ENCODE assay signal across 8 cellular contexts in the genomic region with DNA sequence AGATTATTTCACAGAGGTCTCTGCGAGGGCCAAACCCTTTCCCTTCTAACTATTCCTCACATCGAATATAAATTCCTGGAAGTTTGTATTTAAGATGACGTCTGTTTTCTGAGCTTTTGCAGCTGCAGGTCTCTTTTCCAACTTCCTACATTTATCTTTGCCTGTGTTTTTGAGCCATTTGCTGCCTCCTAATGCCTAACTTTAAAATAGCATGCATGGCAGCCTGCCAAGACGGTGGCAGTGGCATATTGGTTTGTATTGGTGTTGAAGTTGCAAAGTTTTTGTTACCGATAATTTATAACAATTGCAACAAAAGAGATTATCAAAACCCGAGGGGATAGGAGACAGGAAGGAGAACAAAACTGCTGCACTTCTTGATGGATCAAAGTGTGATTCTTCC.
A peak's percentile ranks its signal among the peaks of the same experiment; 100 is the strongest.
DNase-seq lines count a peak whose midpoint lies in the region; ATAC-seq, FAIRE-seq and TF ChIP-seq lines count a peak whose summit lies in the region.

No MANE protein-coding gene starts in this region.

- ATAC-seq in GM18505 (IDR thresholded peaks at IDR 0.05; ENCODE audit: unreplicated experiment) (peak; percentile 64), RWPE2 (ENCODE audit: low read depth) (no peak), lower lobe of right lung (peak in 1 of 2 donors; percentile 53)

- H3K36me3 Mint-ChIP-seq in chondrocyte (ENCODE audit: low read depth), result no peaks in the 10 kb centered on the region

- TF ChIP-seq CTCF in Loucy (conservative IDR thresholded peaks at IDR 0.05; ENCODE audit: low read length), result peak; percentile 65
- peak; percentile 63 for TF ChIP-seq CTCF in RWPE2 (IDR thresholded peaks at IDR 0.05; ENCODE audit: poor library complexity, severe bottlenecking)
- TF ChIP-seq CTCF in chondrocyte (IDR thresholded peaks at IDR 0.05), result peak; percentile 83
- TF ChIP-seq CTCF in lower lobe of right lung (IDR thresholded peaks at IDR 0.05), result peak; percentile 56
- no peak for TF ChIP-seq CTCF in vagina (IDR thresholded peaks at IDR 0.05)

- DNase-seq in RWPE2 (ENCODE audit: low spot score) (no peak), chondrocyte (ENCODE audit: low spot score) (no peak), lower lobe of right lung (peak; percentile 54), stromal cell of bone marrow (ENCODE audit: low read depth) (peak; percentile 29), vagina (ENCODE audit: extremely low spot score in 2 of 2) (no peak)

- H3K4me2 ChIP-seq in Loucy (ENCODE audit: low read depth, low read length, poor library complexity, severe bottlenecking), result no peak overlapping the region

- H3K36me3 ChIP-seq in Loucy (ENCODE audit: insufficient read depth, low read length) (no peaks in the 10 kb centered on the region), RWPE2 (ENCODE audit: low read depth) (no peaks in the 10 kb centered on the region), lower lobe of right lung (no peaks in the 10 kb centered on the region), vagina (no peaks in the 10 kb centered on the region)

- H3K4me3 ChIP-seq in Loucy (ENCODE audit: low read length, poor library complexity, severe bottlenecking), result no peak overlapping the region
- no peak overlapping the region for H3K4me3 ChIP-seq in RWPE2 (ENCODE audit: severe bottlenecking)
- H3K4me3 ChIP-seq in lower lobe of right lung, result no peak overlapping the region
- no peak overlapping the region for H3K4me3 ChIP-seq in vagina

- no peaks in the 10 kb centered on the region for H3K27me3 ChIP-seq in Loucy (ENCODE audit: insufficient read depth, low read length, poor library complexity, severe bottlenecking)
- H3K27me3 ChIP-seq in RWPE2 (ENCODE audit: insufficient read depth, poor library complexity, severe bottlenecking), result no peaks in the 10 kb centered on the region
- H3K27me3 ChIP-seq in lower lobe of right lung (ENCODE audit: low read depth), result no peaks in the 10 kb centered on the region
- H3K27me3 ChIP-seq in vagina, result no peaks in the 10 kb centered on the region

- intact Hi-C loops in lower lobe of right lung (cut with DNase I) (no loop called here), vagina (cut with DNase I) (no loop called here)

- H3K27me3 Mint-ChIP-seq in chondrocyte (ENCODE audit: low read depth), result peaks cover 18% of the 10 kb centered on the region

- no peaks in the 10 kb centered on the region for H3F3A ChIP-seq in Loucy (ENCODE audit: low read depth)

- no peak overlapping the region for H3K27ac ChIP-seq in RWPE2 (ENCODE audit: poor library complexity, severe bottlenecking)
- no peak overlapping the region for H3K27ac ChIP-seq in lower lobe of right lung
- H3K27ac ChIP-seq in vagina, result no peak overlapping the region

- no peaks in the 10 kb centered on the region for H3K79me2 ChIP-seq in Loucy (ENCODE audit: insufficient read depth, low read length)

- H3K9ac ChIP-seq in Loucy (ENCODE audit: low read depth, low read length, poor library complexity, severe bottlenecking), result no peak overlapping the region

- H4K20me1 ChIP-seq in Loucy (ENCODE audit: insufficient read depth, low read length, poor library complexity, severe bottlenecking), result no peaks in the 10 kb centered on the region

- no peak overlapping the region for H3K4me3 Mint-ChIP-seq in chondrocyte (ENCODE audit: unreplicated experiment)

- no peaks in the 10 kb centered on the region for H3K9me2 ChIP-seq in Loucy (replicated peaks; ENCODE audit: low read depth, low read length)

- TF ChIP-seq POLR2A in GM18505 (IDR thresholded peaks at IDR 0.05; ENCODE audit: borderline replicate concordance, extremely low read depth, insufficient read depth, insufficient read length) (no peak), vagina (IDR thresholded peaks at IDR 0.05) (no peak)

- no peaks in the 10 kb centered on the region for H3K4me1 Mint-ChIP-seq in chondrocyte (ENCODE audit: low read depth)

- no peak overlapping the region for H3K27ac Mint-ChIP-seq in chondrocyte (ENCODE audit: unreplicated experiment)

- H3K9me3 Mint-ChIP-seq in chondrocyte (ENCODE audit: low read depth), result no peaks in the 10 kb centered on the region

- no peaks in the 10 kb centered on the region for H3K9me3 ChIP-seq in Loucy (ENCODE audit: insufficient read depth, low read depth, low read length)
- H3K9me3 ChIP-seq in RWPE2 (ENCODE audit: severe bottlenecking), result no peaks in the 10 kb centered on the region
- H3K9me3 ChIP-seq in lower lobe of right lung, result no peaks in the 10 kb centered on the region
- no peaks in the 10 kb centered on the region for H3K9me3 ChIP-seq in vagina

- peak; percentile 67 for FAIRE-seq in A204.1 (lab: Jason Lieb, UNC)

- no peaks in the 10 kb centered on the region for H3K4me1 ChIP-seq in Loucy (ENCODE audit: insufficient read depth, low read length, poor library complexity, severe bottlenecking)
- H3K4me1 ChIP-seq in RWPE2 (ENCODE audit: insufficient read depth, poor library complexity, severe bottlenecking), result no peaks in the 10 kb centered on the region
- no peaks in the 10 kb centered on the region for H3K4me1 ChIP-seq in lower lobe of right lung
- H3K4me1 ChIP-seq in vagina, result no peaks in the 10 kb centered on the region

- H2AFZ ChIP-seq in Loucy (ENCODE audit: low read length), result no peak overlapping the region

Comparison
In these comparisons a context has a peak if more than half of its experiments do, and no peak if none do; other contexts are left out.
1. CTCF ChIP-seq: peak in Loucy (single experiment), RWPE2 (single experiment), chondrocyte (single experiment) and lower lobe of right lung (single experiment); none in vagina (0 of 3).
2. DNase-seq: peak in lower lobe of right lung (single experiment) and stromal cell of bone marrow (single experiment); none in RWPE2 (single experiment), chondrocyte (single experiment) and vagina (0 of 2).